Comparison of ENCODE assay signal across 9 cellular contexts in genomic region chr17:57874434-57875108, GRCh38. TPM values are rescaled to one million over a fixed set of nuclear protein-coding genes. Genes with fewer than 3 reads are reported as not detected.
DNase-seq lines count a peak whose midpoint lies in the region; ATAC-seq, FAIRE-seq and TF ChIP-seq lines count a peak whose summit lies in the region.
"Had no signal": no experiment of that assay in that cellular context is flagged by ENCODE, and none has a peak within 500 bp of the region (broad histone marks: within the 10 kb centered on the region; RNA-seq: fewer than 3 reads in every experiment).

No MANE protein-coding gene starts in this region.

- H3K9me3 ChIP-seq in T-helper 17 cell (ENCODE audit: control insufficient read depth, low read length, poor library complexity, severe bottlenecking) (no peaks in the 10 kb centered on the region), right lobe of liver (no peaks in the 10 kb centered on the region)

- DNase-seq in H54 (ENCODE audit: insufficient read length, low spot score) (peak; percentile 95), T-helper 17 cell (no peak), dermis microvascular lymphatic vessel endothelial cell (ENCODE audit: low read depth in 2 of 2) (peak; percentile 46 to 94), right lobe of liver (peak in 2 of 3 donors; percentile 52 to 67), GM20000 (ENCODE audit: low spot score) (no peak), activated gamma-delta T cell (lab: John Stamatoyannopoulos, UW) (no peak)
- DNase-seq in stimulated activated CD4-positive, alpha-beta T cell treated with anti-CD3 and anti-CD28 coated beads, Interleukin-4, amount 100 ng/mL, for 24 hours = peak; percentile 27

- H3K27me3 ChIP-seq in right lobe of liver = no peaks in the 10 kb centered on the region

- H3K4me1 Mint-ChIP-seq in T-helper 17 cell = peaks cover 9% of the 10 kb centered on the region

- H3K36me3 Mint-ChIP-seq in T-helper 17 cell (ENCODE audit: low read depth) = peaks cover 8% of the 10 kb centered on the region

- no peak for FAIRE-seq in H54 (lab: Jason Lieb, UNC)

- peaks cover 39% of the 10 kb centered on the region for H3K27me3 Mint-ChIP-seq in T-helper 17 cell

- TF ChIP-seq POLR2A in H54 (IDR thresholded peaks at IDR 0.05; ENCODE audit: low read depth, low read length) (peak; percentile 35; the same call in 1 of the 2 replicates), right lobe of liver (IDR thresholded peaks at IDR 0.05) (no peak)

- intact Hi-C loops in right lobe of liver (cut with DNase I) = no loop called here

- ATAC-seq in T-helper 17 cell (peak; percentile 49), right lobe of liver (peak; percentile 64 to 83 (median 75)), GM18858 (IDR thresholded peaks at IDR 0.05; ENCODE audit: unreplicated experiment) (no peak)

- no peak for TF ChIP-seq CTCF in right lobe of liver (IDR thresholded peaks at IDR 0.05)
- no peak for TF ChIP-seq CTCF in GM20000 (IDR thresholded peaks at IDR 0.05; ENCODE audit: extremely low read depth, missing control alignments)

- WGBS in right lobe of liver (ENCODE audit: insufficient coverage, low coverage, low lambda C conversion rate, missing lambda C conversion rate) = 46% methylated on average over 4 of the region's 30 CpGs

- peak overlapping the region; percentile 77 for H3K4me3 Mint-ChIP-seq in T-helper 17 cell
- H3K4me3 Mint-ChIP-seq: T-helper 1 cell treated with Interleukin-12 subunit alpha and Interleukin-12 subunit beta and Interleukin-4 antibody, amounts not matched to agents 30 μg/mL and 1 μg/mL, for 36 hours had no signal

- H3K4me3 ChIP-seq in right lobe of liver = no peak overlapping the region

- no peak overlapping the region for H3K27ac Mint-ChIP-seq in T-helper 17 cell
- H3K27ac Mint-ChIP-seq: T-helper 1 cell treated with Interleukin-12 subunit alpha and Interleukin-12 subunit beta and Interleukin-4 antibody, amounts not matched to agents 30 μg/mL and 1 μg/mL, for 36 hours had no signal

- peak overlapping the region; percentile 38 to 47 (median 44) for H3K27ac ChIP-seq in right lobe of liver

- H3K4me1 ChIP-seq in right lobe of liver = no peaks in the 10 kb centered on the region

- H3K36me3 ChIP-seq in right lobe of liver = no peaks in the 10 kb centered on the region

RNA-seq across cellular contexts. Expression of gene MRPS23, which starts 24.7 kb away (rescaled TPM):
- total RNA-seq in T-helper 17 cell (10 to 100 TPM; 16.6 to 17.0 TPM), dermis microvascular lymphatic vessel endothelial cell (22.9 and 30.2 TPM in 2 replicates), right lobe of liver (10 to 100 TPM; 13.0 to 23.0 (median 15.2) TPM)

Comparison
In these comparisons a context has a peak if more than half of its experiments do, and no peak if none do; other contexts are left out.
1. DNase-seq: peak in H54 (single experiment), dermis microvascular lymphatic vessel endothelial cell (2 of 2), right lobe of liver (2 of 3) and stimulated activated CD4-positive, alpha-beta T cell treated with anti-CD3 and anti-CD28 coated beads, Interleukin-4, amount 100 ng/mL, for 24 hours (single experiment); none in T-helper 17 cell (0 of 3), GM20000 (single experiment) and activated gamma-delta T cell (single experiment).